ENCODE assay signal across 8 cellular contexts in the genomic region with DNA sequence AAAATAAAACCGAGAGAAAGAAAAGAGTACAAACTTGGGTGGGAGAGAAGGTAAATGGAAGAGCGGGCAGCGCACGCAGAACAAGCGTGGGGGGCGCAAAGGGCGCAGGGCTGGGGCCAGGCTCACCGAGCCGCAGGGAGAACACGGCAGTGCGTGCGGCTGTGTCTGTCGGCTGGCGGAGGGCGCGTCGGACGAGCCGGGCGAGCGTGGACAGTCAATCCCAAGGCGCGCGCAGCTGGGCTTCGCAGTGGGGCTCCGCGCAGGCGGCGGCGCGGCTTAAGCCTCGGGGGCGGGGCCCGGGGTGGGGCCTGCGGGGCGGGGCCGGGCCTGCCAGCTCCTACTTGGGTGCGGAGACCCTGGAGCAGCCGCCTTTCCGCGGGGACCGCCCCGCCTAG. TPM values are rescaled to one million over a fixed set of nuclear protein-coding genes. Genes with fewer than 3 reads are reported as not detected.
DNase-seq lines count a peak whose midpoint lies in the region; ATAC-seq and TF ChIP-seq lines count a peak whose summit lies in the region.

TSS of gene UCP2 (minus strand) at position 249 of the 395 bp plus-strand sequence. CDS start 4,465 bp downstream, outside the sequence.

- H3K4me3 Mint-ChIP-seq in nephron = peak within 1 kb of the TSS; percentile 91 to 97 (median 94)

- no peak for TF ChIP-seq CTCF in fibroblast of the aortic adventitia (IDR thresholded peaks at IDR 0.05; ENCODE audit: insufficient read depth, low read length)
- no peak for TF ChIP-seq CTCF in nephron (IDR thresholded peaks at IDR 0.05; ENCODE audit: unreplicated experiment in 3 of 3)

- peak within 1 kb of the TSS; percentile 71 for H3K4me3 ChIP-seq in fibroblast of the aortic adventitia (ENCODE audit: low read depth, low read length)

- peaks cover 40% of the 10 kb centered on the region for H3K4me1 Mint-ChIP-seq in nephron

- peak; percentile 37 for ATAC-seq in GM21576 (IDR thresholded peaks at IDR 0.05; ENCODE audit: unreplicated experiment)
- ATAC-seq in stimulated activated naive CD8-positive, alpha-beta T cell treated with anti-CD3 and anti-CD28 coated beads, Interleukin-15, Interleukin-2, amounts not matched to agents 100 U/mL and 50 U/mL, for 24 hours = peak; percentile 77

- H3K27me3 Mint-ChIP-seq in nephron (ENCODE audit: low read depth) = peaks cover 7% of the 10 kb centered on the region

- peaks cover 3% of the 10 kb centered on the region for H3K36me3 Mint-ChIP-seq in nephron (ENCODE audit: low read depth)

- DNase-seq in DMS153 (lab: John Stamatoyannopoulos, UW) (peak; percentile 80), KG1 (lab: John Stamatoyannopoulos, UW) (peak; percentile 96), RPMI8226 (peak; percentile 96), fibroblast of the aortic adventitia (ENCODE audit: low read depth) (peak; percentile 41)
- DNase-seq in activated T-helper 1 cell treated with anti-CD3 and anti-CD28 coated beads, Interleukin-2, amount 50 U/mL, for 16 hours (ENCODE audit: low read depth in 1 of 2, low spot score in 1 of 2) = peak; percentile 67 to 73
- peak; percentile 92 for DNase-seq in stimulated activated naive CD8-positive, alpha-beta T cell treated with anti-CD3 and anti-CD28 coated beads, Interleukin-15, Interleukin-2, amounts not matched to agents 100 U/mL and 50 U/mL, for 24 hours

- H3K9me3 Mint-ChIP-seq in nephron = no peaks in the 10 kb centered on the region

- H3K27ac Mint-ChIP-seq in nephron = peak within 1 kb of the TSS; percentile 70 to 95 (median 94)

RNA-seq across cellular contexts. Expression of gene UCP2, which starts in this region (rescaled TPM):
- total RNA-seq in fibroblast of the aortic adventitia (ENCODE audit: low replicate concordance) = 1.5 TPM in 1 of 2 replicates, not detected in the other

Comparison
In these comparisons a context has a peak if more than half of its experiments do, and no peak if none do; other contexts are left out.
1. Peak in every context shown above with its lines: DNase-seq, ATAC-seq and H3K4me3 ChIP-seq.
2. DNase-seq: peak in every context shown above with its lines; median percentile 96 in KG1; 96 in RPMI8226; 92 in stimulated activated naive CD8-positive, alpha-beta T cell treated with anti-CD3 and anti-CD28 coated beads, Interleukin-15, Interleukin-2, amounts not matched to agents 100 U/mL and 50 U/mL, for 24 hours; 80 in DMS153; 70 in activated T-helper 1 cell treated with anti-CD3 and anti-CD28 coated beads, Interleukin-2, amount 50 U/mL, for 16 hours; 41 in fibroblast of the aortic adventitia.